Comparison of ENCODE assay signal across 1 cellular context in the genomic region with DNA sequence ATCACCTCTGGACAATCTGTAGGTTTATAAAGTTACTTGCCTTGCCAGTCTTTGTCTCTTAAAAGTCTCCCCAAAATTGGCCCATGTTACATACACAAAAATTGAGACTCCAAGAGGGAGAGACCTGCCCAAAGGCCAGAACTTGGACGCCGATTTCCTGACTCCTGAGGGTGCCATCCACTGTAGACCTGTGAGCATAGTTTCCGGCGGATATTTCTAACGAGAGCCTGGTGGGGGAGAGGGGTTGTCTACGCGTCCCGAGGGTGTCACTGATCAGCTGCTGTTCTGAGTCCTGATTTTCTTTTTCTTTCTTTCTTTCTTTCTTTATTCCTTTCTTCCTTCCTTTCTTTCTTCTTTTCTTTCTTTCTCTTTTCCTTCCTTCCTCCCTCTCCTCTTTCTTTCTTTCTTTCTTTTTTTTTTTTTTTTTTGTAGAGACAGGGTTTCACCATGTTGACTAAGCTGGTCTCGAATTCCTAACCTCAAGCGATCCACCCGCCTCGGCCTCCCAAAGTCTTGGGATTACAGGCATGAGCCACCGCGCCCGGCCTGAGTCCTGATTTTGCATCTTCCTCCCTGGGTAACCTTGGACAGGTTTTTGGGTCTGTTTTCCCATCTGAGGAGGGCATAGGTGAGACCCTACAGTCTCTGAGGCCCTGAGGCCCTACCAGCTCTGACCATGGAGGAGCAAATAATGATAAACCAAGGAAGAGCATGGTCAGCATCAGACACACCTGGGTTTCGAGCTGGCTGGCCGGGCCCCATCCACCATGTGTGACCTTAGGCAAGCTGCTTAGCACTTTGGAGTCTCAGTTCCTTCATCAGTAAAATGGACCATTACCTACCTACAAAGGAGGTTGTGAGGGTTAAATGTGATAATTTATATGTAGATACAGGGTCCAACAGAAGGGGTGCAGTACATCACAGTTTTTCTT.
TF ChIP-seq lines count a peak whose summit lies in the region.

No MANE protein-coding gene starts in this region.

TF ChIP-seq in H1, 55 proteins besides CTCF, POLR2A, EP300 and RAD21:
- TF ChIP-seq, protein P1, sequence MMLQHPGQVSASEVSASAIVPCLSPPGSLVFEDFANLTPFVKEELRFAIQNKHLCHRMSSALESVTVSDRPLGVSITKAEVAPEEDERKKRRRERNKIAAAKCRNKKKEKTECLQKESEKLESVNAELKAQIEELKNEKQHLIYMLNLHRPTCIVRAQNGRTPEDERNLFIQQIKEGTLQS (IDR thresholded peaks at IDR 0.05; ENCODE audit: insufficient read depth, low read depth, low read length), result no peak
- TF ChIP-seq POU5F1 (IDR thresholded peaks at IDR 0.05; ENCODE audit: low read depth, low read length) (no peak), RNF2 (IDR thresholded peaks at IDR 0.05; ENCODE audit: borderline replicate concordance, low read depth, low read length, missing control alignments, poor library complexity, severe bottlenecking) (no peak), TBP (IDR thresholded peaks at IDR 0.05; ENCODE audit: low read depth, low read length) (no peak), HDAC2 (IDR thresholded peaks at IDR 0.05; ENCODE audit: borderline replicate concordance in 1 of 2, low read depth in 2 of 2, low read length in 2 of 2) (no peak), MAFK (IDR thresholded peaks at IDR 0.05; ENCODE audit: low read depth, low read length) (no peak)
- TF ChIP-seq, protein P2, sequence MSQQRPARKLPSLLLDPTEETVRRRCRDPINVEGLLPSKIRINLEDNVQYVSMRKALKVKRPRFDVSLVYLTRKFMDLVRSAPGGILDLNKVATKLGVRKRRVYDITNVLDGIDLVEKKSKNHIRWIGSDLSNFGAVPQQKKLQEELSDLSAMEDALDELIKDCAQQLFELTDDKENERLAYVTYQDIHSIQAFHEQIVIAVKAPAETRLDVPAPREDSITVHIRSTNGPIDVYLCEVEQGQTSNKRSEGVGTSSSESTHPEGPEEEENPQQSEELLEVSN (IDR thresholded peaks at IDR 0.05), result no peak
